ENCODE assay signal across 6 cellular contexts in genomic region chr19:17394891-17395415, GRCh38.
DNase-seq lines count a peak whose midpoint lies in the region; ATAC-seq and TF ChIP-seq lines count a peak whose summit lies in the region.

No MANE protein-coding gene starts in this region.

- TF ChIP-seq CTCF in WI38 (IDR thresholded peaks at IDR 0.05; ENCODE audit: low read depth, low read length), result peak; percentile 44

- no peak overlapping the region for H3K4me3 ChIP-seq in WI38 (ENCODE audit: low read depth, low read length)

- DNase-seq in NCI-H2171 treated with DMSO at 0.1 percent for 48 hours (lab: John Stamatoyannopoulos, UW), result peak; percentile 12
- DNase-seq in NCI-H2171 (lab: John Stamatoyannopoulos, UW), result no peak
- DNase-seq in fibroblast of peridontal ligament (ENCODE audit: extremely low read depth), result peak; percentile 54
- DNase-seq in stimulated activated CD4-positive, alpha-beta T cell treated with anti-CD3 and anti-CD28 coated beads, Interleukin-1b, Interleukin-23, amount 100 ng/mL, for 48 hours, result peak; percentile 79

- ATAC-seq in GM21723 (IDR thresholded peaks at IDR 0.05; ENCODE audit: unreplicated experiment), result no peak
